Comparison of ENCODE assay signal across 19 cellular contexts in genomic region chr9:120694559-120694958, GRCh38. TPM values are rescaled to one million over a fixed set of nuclear protein-coding genes. Genes with fewer than 3 reads are reported as not detected.
DNase-seq lines count a peak whose midpoint lies in the region; ATAC-seq and TF ChIP-seq lines count a peak whose summit lies in the region.
"Had no signal": no experiment of that assay in that cellular context is flagged by ENCODE, and none has a peak within 500 bp of the region (broad histone marks: within the 10 kb centered on the region; RNA-seq: fewer than 3 reads in every experiment).

No MANE protein-coding gene starts in this region.

- peaks cover 44% of the 10 kb centered on the region for H3K4me1 Mint-ChIP-seq in activated T-cell treated with anti-CD3 and anti-CD28 coated beads, Interleukin-2, amount 50 U/mL, for 24 hours (ENCODE audit: low read depth)
- H3K4me1 Mint-ChIP-seq in T-helper 17 cell = peaks cover 28% of the 10 kb centered on the region
- peaks cover 63% of the 10 kb centered on the region for H3K4me1 Mint-ChIP-seq in stimulated activated naive CD8-positive, alpha-beta T cell treated with anti-CD3 and anti-CD28 coated beads, Interleukin-15, Interleukin-2, amounts not matched to agents 100 ng/mL and 50 ng/mL, for 24 hours (ENCODE audit: low read depth)
- peaks cover 15 to 44% (median 26%) of the 10 kb centered on the region in 4 donors for H3K4me1 Mint-ChIP-seq in naive thymus-derived CD8-positive, alpha-beta T cell
- peaks cover 30% of the 10 kb centered on the region for H3K4me1 Mint-ChIP-seq in endodermal cell

- no peak for DNase-seq in activated T-cell treated with anti-CD3 and anti-CD28 coated beads, Interleukin-2, amount 50 U/mL, for 24 hours
- DNase-seq in activated T-cell treated with anti-CD3 and anti-CD28 coated beads for 4 hours = no peak
- no peak for DNase-seq in T-helper 17 cell
- DNase-seq in naive thymus-derived CD8-positive, alpha-beta T cell = no peak
- DNase-seq in endodermal cell = no peak
- DNase-seq: activated CD4-positive, alpha-beta T cell treated with anti-CD3 and anti-CD28 coated beads, Interleukin-2, amount 50 U/mL, for 1 hour; brain microvascular endothelial cell; CD4-positive, alpha-beta T cell; heart right ventricle; NCI-H1048; NCI-H2029 treated with DMSO at 0.1 percent for 48 hours; nucleus accumbens; stimulated activated CD4-positive, alpha-beta T cell treated with anti-CD3 and anti-CD28 coated beads, Interleukin-12 subunit alpha, Interleukin-12 subunit beta, amount 100 ng/mL, for 4 hours; testis had no signal

- H3K4me1 ChIP-seq in endodermal cell (ENCODE audit: control insufficient read depth, insufficient read depth, low read length) = peaks cover 14% of the 10 kb centered on the region
- H3K4me1 ChIP-seq: testis had no signal

- ATAC-seq in HG02759 (IDR thresholded peaks at IDR 0.05; ENCODE audit: unreplicated experiment) (peak; percentile 50), T-helper 17 cell (no peak), HG02870 (IDR thresholded peaks at IDR 0.05; ENCODE audit: unreplicated experiment) (no peak)
- no peak for ATAC-seq in naive thymus-derived CD8-positive, alpha-beta T cell
- ATAC-seq: heart right ventricle, K562 had no signal

- H3K27me3 Mint-ChIP-seq in activated T-cell treated with anti-CD3 and anti-CD28 coated beads, Interleukin-2, amount 50 U/mL, for 24 hours = no peaks in the 10 kb centered on the region
- H3K27me3 Mint-ChIP-seq in T-helper 17 cell = no peaks in the 10 kb centered on the region
- no peaks in the 10 kb centered on the region for H3K27me3 Mint-ChIP-seq in stimulated activated naive CD8-positive, alpha-beta T cell treated with anti-CD3 and anti-CD28 coated beads, Interleukin-15, Interleukin-2, amounts not matched to agents 100 ng/mL and 50 ng/mL, for 24 hours
- no peaks in the 10 kb centered on the region for H3K27me3 Mint-ChIP-seq in naive thymus-derived CD8-positive, alpha-beta T cell
- H3K27me3 Mint-ChIP-seq in endodermal cell (ENCODE audit: insufficient read depth) = peaks cover 53% of the 10 kb centered on the region
- H3K27me3 Mint-ChIP-seq: CD4-positive, alpha-beta T cell had no signal

- POLR2A ChIA-PET in naive thymus-derived CD8-positive, alpha-beta T cell (lab: Charles Lee) = no interaction called here

- no peak overlapping the region for H3K27ac ChIP-seq in endodermal cell (ENCODE audit: low read depth, low read length)
- H3K27ac ChIP-seq: brain microvascular endothelial cell, RWPE1, testis had no signal

- H3K9me3 Mint-ChIP-seq in activated T-cell treated with anti-CD3 and anti-CD28 coated beads, Interleukin-2, amount 50 U/mL, for 24 hours = no peaks in the 10 kb centered on the region
- no peaks in the 10 kb centered on the region for H3K9me3 Mint-ChIP-seq in stimulated activated naive CD8-positive, alpha-beta T cell treated with anti-CD3 and anti-CD28 coated beads, Interleukin-15, Interleukin-2, amounts not matched to agents 100 ng/mL and 50 ng/mL, for 24 hours
- H3K9me3 Mint-ChIP-seq in naive thymus-derived CD8-positive, alpha-beta T cell = no peaks in the 10 kb centered on the region
- no peaks in the 10 kb centered on the region for H3K9me3 Mint-ChIP-seq in endodermal cell
- H3K9me3 Mint-ChIP-seq: CD4-positive, alpha-beta T cell had no signal

- peaks cover 75% of the 10 kb centered on the region for H3K27me3 ChIP-seq in endodermal cell (ENCODE audit: control insufficient read depth, insufficient read depth, low read length, poor library complexity, severe bottlenecking)
- H3K27me3 ChIP-seq: brain microvascular endothelial cell, heart right ventricle, testis had no signal

- H3K36me3 Mint-ChIP-seq in activated T-cell treated with anti-CD3 and anti-CD28 coated beads, Interleukin-2, amount 50 U/mL, for 24 hours (ENCODE audit: low read depth) = no peaks in the 10 kb centered on the region
- H3K36me3 Mint-ChIP-seq in T-helper 17 cell (ENCODE audit: low read depth) (peaks cover 2% of the 10 kb centered on the region), endodermal cell (ENCODE audit: low read depth) (no peaks in the 10 kb centered on the region)
- no peaks in the 10 kb centered on the region for H3K36me3 Mint-ChIP-seq in stimulated activated naive CD8-positive, alpha-beta T cell treated with anti-CD3 and anti-CD28 coated beads, Interleukin-15, Interleukin-2, amounts not matched to agents 100 ng/mL and 50 ng/mL, for 24 hours (ENCODE audit: low read depth)
- H3K36me3 Mint-ChIP-seq in naive thymus-derived CD8-positive, alpha-beta T cell = peaks cover 0 to 11% (median 8%) of the 10 kb centered on the region in 3 donors

- no peak overlapping the region for H3K9ac ChIP-seq in endodermal cell (ENCODE audit: extremely low read depth, low read length, poor library complexity, severe bottlenecking)

- TF ChIP-seq CTCF in endodermal cell (conservative IDR thresholded peaks at IDR 0.05) = no peak

- no peaks in the 10 kb centered on the region for H3K36me3 ChIP-seq in endodermal cell (ENCODE audit: control insufficient read depth, insufficient read depth, low read length)
- H3K36me3 ChIP-seq: brain microvascular endothelial cell, heart right ventricle had no signal

- no peak overlapping the region for H3K4me3 Mint-ChIP-seq in activated T-cell treated with anti-CD3 and anti-CD28 coated beads, Interleukin-2, amount 50 U/mL, for 24 hours
- no peak overlapping the region for H3K4me3 Mint-ChIP-seq in T-helper 17 cell
- no peak overlapping the region for H3K4me3 Mint-ChIP-seq in stimulated activated naive CD8-positive, alpha-beta T cell treated with anti-CD3 and anti-CD28 coated beads, Interleukin-15, Interleukin-2, amounts not matched to agents 100 ng/mL and 50 ng/mL, for 24 hours
- H3K4me3 Mint-ChIP-seq in naive thymus-derived CD8-positive, alpha-beta T cell = no peak overlapping the region
- H3K4me3 Mint-ChIP-seq in endodermal cell = no peak overlapping the region
- H3K4me3 Mint-ChIP-seq: CD4-positive, alpha-beta T cell had no signal

- H3K27ac Mint-ChIP-seq in activated T-cell treated with anti-CD3 and anti-CD28 coated beads, Interleukin-2, amount 50 U/mL, for 24 hours = peak overlapping the region; percentile 63
- H3K27ac Mint-ChIP-seq in T-helper 17 cell (peak overlapping the region; percentile 21), endodermal cell (no peak overlapping the region)
- H3K27ac Mint-ChIP-seq in stimulated activated naive CD8-positive, alpha-beta T cell treated with anti-CD3 and anti-CD28 coated beads, Interleukin-15, Interleukin-2, amounts not matched to agents 100 ng/mL and 50 ng/mL, for 24 hours = peak overlapping the region; percentile 80
- H3K27ac Mint-ChIP-seq in naive thymus-derived CD8-positive, alpha-beta T cell = peak overlapping the region in 1 of 10 donors; percentile 85
- H3K27ac Mint-ChIP-seq: CD4-positive, alpha-beta T cell had no signal

- no peaks in the 10 kb centered on the region for H3K9me3 ChIP-seq in T-helper 17 cell (ENCODE audit: control insufficient read depth, low read length, poor library complexity, severe bottlenecking)
- H3K9me3 ChIP-seq in endodermal cell (ENCODE audit: control insufficient read depth, low read length) = no peaks in the 10 kb centered on the region
- H3K9me3 ChIP-seq: heart right ventricle, testis had no signal

- H3K4me3 ChIP-seq in endodermal cell (ENCODE audit: low read length) = no peak overlapping the region
- H3K4me3 ChIP-seq: heart right ventricle, K562, testis had no signal

RNA-seq across cellular contexts. Expression of gene MEGF9, which starts 19.7 kb away (rescaled TPM):
- total RNA-seq in T-helper 17 cell = 10 to 100 TPM in 1 of 2 donors, 1 to 10 TPM in 1; 9.9 to 10.2 TPM
- total RNA-seq in naive thymus-derived CD8-positive, alpha-beta T cell = 10 to 100 TPM; 11.1 TPM
- 1 to 10 TPM; 3.0 to 4.9 (median 4.5) TPM for polyA plus RNA-seq in naive thymus-derived CD8-positive, alpha-beta T cell
- 10 to 100 TPM in 1 of 2 donors, 1 to 10 TPM in 1; 5.0 to 10.7 TPM for total RNA-seq in endodermal cell
- polyA plus RNA-seq in endodermal cell (2013, experiment 1 of 2) = 15.5 TPM
- polyA plus RNA-seq in endodermal cell (2013, experiment 2 of 2) = 16.7 TPM
